In the genomic region with DNA sequence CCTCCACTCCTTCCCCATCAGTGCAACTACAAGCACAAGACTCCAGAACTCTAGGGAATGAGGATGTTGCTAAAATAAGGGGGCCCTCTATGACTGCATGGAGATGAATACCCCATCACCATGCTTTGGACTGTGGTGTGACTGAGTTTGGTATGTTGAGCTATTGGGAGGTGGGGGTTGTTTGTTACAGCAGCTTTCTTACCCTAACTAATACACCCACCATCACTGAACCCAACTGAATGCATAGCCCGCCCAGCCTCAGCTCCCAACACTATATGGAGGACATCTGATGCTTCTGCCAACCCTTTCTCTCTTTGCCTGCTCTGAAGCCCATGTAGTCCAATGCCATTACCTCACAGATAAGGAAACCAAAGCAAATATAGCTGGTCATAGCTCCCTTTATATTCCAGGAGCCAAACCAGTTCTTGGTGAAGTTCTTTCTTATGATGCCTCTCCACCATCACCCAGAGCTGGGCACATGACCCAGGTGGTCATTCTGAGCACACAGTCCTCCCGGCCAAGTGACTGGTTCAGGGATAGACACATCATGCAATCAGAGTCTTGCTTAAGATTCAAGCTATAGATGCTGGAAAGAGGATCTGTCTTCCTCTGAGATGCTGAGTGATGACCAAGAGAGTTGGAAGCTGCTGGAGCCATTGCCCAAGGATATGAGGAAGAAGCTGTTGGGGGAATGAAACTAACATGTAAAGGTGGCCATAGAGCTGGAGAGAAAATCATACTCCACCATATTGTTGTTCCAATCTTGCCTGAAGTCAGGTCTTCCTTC, we compare ENCODE assay signal across 24 cellular contexts.
DNase-seq lines count a peak whose midpoint lies in the region; TF ChIP-seq lines count a peak whose summit lies in the region.
"Had no signal": no experiment of that assay in that cellular context is flagged by ENCODE, and none has a peak within 500 bp of the region (broad histone marks: within the 10 kb centered on the region; RNA-seq: fewer than 3 reads in every experiment).

No MANE protein-coding gene starts in this region.

- peak overlapping the region; percentile 65 for H3K27ac ChIP-seq in left ventricle myocardium inferior (replicated peaks)
- peak overlapping the region; percentile 33 for H3K27ac ChIP-seq in hepatocyte
- H3K27ac ChIP-seq in vagina = peak overlapping the region; percentile 27
- H3K27ac ChIP-seq: A549, foreskin keratinocyte had no signal

- no peaks in the 10 kb centered on the region for H3K9me2 ChIP-seq in hepatocyte (replicated peaks; ENCODE audit: insufficient read depth)

- H4K20me1 ChIP-seq in hepatocyte (ENCODE audit: insufficient read depth, poor library complexity, severe bottlenecking) = no peaks in the 10 kb centered on the region

- H3K4me2 ChIP-seq in hepatocyte = no peak overlapping the region
- H3K4me2 ChIP-seq: A549, smooth muscle cell had no signal

- H2AFZ ChIP-seq in hepatocyte = no peak overlapping the region

- H3K4me3 ChIP-seq in left ventricle myocardium inferior (no peak overlapping the region), hepatocyte (no peak overlapping the region), vagina (no peak overlapping the region)
- H3K4me3 ChIP-seq: A549, smooth muscle cell had no signal

- H3K27me3 ChIP-seq in left ventricle myocardium inferior (ENCODE audit: low read depth) = no peaks in the 10 kb centered on the region
- no peaks in the 10 kb centered on the region for H3K27me3 ChIP-seq in hepatocyte
- H3K27me3 ChIP-seq in vagina = no peaks in the 10 kb centered on the region
- H3K27me3 ChIP-seq: BE2C, foreskin keratinocyte had no signal

- H3K79me2 ChIP-seq in hepatocyte = peaks cover 3% of the 10 kb centered on the region

- TF ChIP-seq CTCF in left ventricle myocardium inferior (IDR thresholded peaks at IDR 0.05; ENCODE audit: borderline replicate concordance) (no peak), hepatocyte (IDR thresholded peaks at IDR 0.05; ENCODE audit: poor library complexity) (no peak), vagina (IDR thresholded peaks at IDR 0.05) (no peak)

- DNase-seq in left ventricle myocardium inferior (no peak), cardiac septum (ENCODE audit: low spot score) (no peak), MV-4-11 (lab: John Stamatoyannopoulos, UW) (peak; percentile 32), hepatocyte (ENCODE audit: low spot score) (no peak), vagina (ENCODE audit: extremely low spot score in 2 of 2) (no peak), islet precursor cell (no peak), cerebellar cortex (ENCODE audit: low spot score) (no peak), activated gamma-delta T cell (lab: John Stamatoyannopoulos, UW) (no peak)
- DNase-seq: activated CD4-positive, alpha-beta T cell treated with anti-CD3 and anti-CD28 coated beads, Interleukin-2, amount 50 U/mL, for 48 hours; activated CD8-positive, alpha-beta memory T cell treated with anti-CD3 and anti-CD28 coated beads, Interleukin-2, amount 50 U/mL, for 4 hours; activated naive CD8-positive, alpha-beta T cell treated with anti-CD3 and anti-CD28 coated beads, Interleukin-2, amount 10 ng/mL, durations not matched to agents 7 days and 5 days; BE2C; cerebellar nuclear complex; EL; foreskin keratinocyte; left colon; mesendoderm; NCI-H1105 treated with DMSO at 0.1 percent for 48 hours; NCI-H2029 treated with DMSO at 0.1 percent for 48 hours; NCI-H2227 treated with DMSO at 0.1 percent for 48 hours; stimulated activated CD4-positive, alpha-beta T cell treated with anti-CD3 and anti-CD28 coated beads, Interleukin-2, amount 100 ng/mL, for 24 hours; T1000 had no signal

- H3K4me1 ChIP-seq in left ventricle myocardium inferior = peaks cover 60% of the 10 kb centered on the region
- H3K4me1 ChIP-seq in hepatocyte (ENCODE audit: insufficient read depth) = peaks cover 18% of the 10 kb centered on the region
- H3K4me1 ChIP-seq in vagina = peaks cover 22% of the 10 kb centered on the region
- H3K4me1 ChIP-seq: A549, BE2C had no signal

- WGBS in hepatocyte (ENCODE audit: low lambda C conversion rate, missing lambda C conversion rate) = 98% methylated on average over 2 of the region's 2 CpGs

- H3K36me3 ChIP-seq in left ventricle myocardium inferior (no peaks in the 10 kb centered on the region), hepatocyte (replicated peaks; ENCODE audit: insufficient read depth, low read depth) (no peaks in the 10 kb centered on the region), vagina (no peaks in the 10 kb centered on the region)
- H3K36me3 ChIP-seq: BE2C had no signal

- no peaks in the 10 kb centered on the region for H3K9me3 ChIP-seq in left ventricle myocardium inferior (replicated peaks)
- H3K9me3 ChIP-seq in hepatocyte (ENCODE audit: low read depth) = no peaks in the 10 kb centered on the region
- no peaks in the 10 kb centered on the region for H3K9me3 ChIP-seq in vagina
- H3K9me3 ChIP-seq: A549, BE2C had no signal

- TF ChIP-seq POLR2A in vagina (IDR thresholded peaks at IDR 0.05) = no peak

- intact Hi-C loops in left ventricle myocardium inferior (cut with micrococcal nuclease) (loop anchor here (10.0 kb wide), 2 partner anchors 277 to 537 kb away; partner anchors contain the start of gene ZFP36L2), cardiac septum (cut with DNase I) (loop anchor here (2.0 to 10.0 kb wide), 5 partner anchors 119 to 627 kb away; no protein-coding TSS in a partner anchor), vagina (cut with DNase I) (loop anchor here (5.0 kb wide), 1 partner anchor 279 kb away; the partner anchor contains the start of gene ZFP36L2)
